In genomic region chr2:227183657-227184367, GRCh38 we compare ENCODE assay signal across 1 cellular context.
A peak's percentile ranks its signal among the peaks of the same experiment; 100 is the strongest.
TF ChIP-seq lines count a peak whose summit lies in the region.

No MANE protein-coding gene starts in this region.

TF ChIP-seq in A549, 52 proteins besides CTCF, POLR2A, EP300 and RAD21 (continued from another document):
- TF ChIP-seq PBX3 (IDR thresholded peaks at IDR 0.05): no peak
- TF ChIP-seq FOSB (CRISPR knock-in tag; IDR thresholded peaks at IDR 0.05): no peak
- TF ChIP-seq, protein P1, sequence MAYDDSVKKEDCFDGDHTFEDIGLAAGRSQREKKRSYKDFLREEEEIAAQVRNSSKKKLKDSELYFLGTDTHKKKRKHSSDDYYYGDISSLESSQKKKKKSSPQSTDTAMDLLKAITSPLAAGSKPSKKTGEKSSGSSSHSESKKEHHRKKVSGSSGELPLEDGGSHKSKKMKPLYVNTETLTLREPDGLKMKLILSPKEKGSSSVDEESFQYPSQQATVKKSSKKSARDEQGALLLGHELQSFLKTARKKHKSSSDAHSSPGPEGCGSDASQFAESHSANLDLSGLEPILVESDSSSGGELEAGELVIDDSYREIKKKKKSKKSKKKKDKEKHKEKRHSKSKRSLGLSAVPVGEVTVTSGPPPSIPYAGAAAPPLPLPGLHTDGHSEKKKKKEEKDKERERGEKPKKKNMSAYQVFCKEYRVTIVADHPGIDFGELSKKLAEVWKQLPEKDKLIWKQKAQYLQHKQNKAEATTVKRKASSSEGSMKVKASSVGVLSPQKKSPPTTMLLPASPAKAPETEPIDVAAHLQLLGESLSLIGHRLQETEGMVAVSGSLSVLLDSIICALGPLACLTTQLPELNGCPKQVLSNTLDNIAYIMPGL (CRISPR knock-in tag; IDR thresholded peaks at IDR 0.05; ENCODE audit: borderline replicate concordance): no peak
- TF ChIP-seq MAFK (IDR thresholded peaks at IDR 0.05; ENCODE audit: partially characterized antibody): peak; percentile 30
- TF ChIP-seq CEBPB (IDR thresholded peaks at IDR 0.05): no peak
- no peak for TF ChIP-seq HDAC2 (IDR thresholded peaks at IDR 0.05)
- no peak for TF ChIP-seq ESRRA (IDR thresholded peaks at IDR 0.05; ENCODE audit: borderline replicate concordance, low read length)
- 0 out of 2 replicates have a peak, but pooled peaks have one; percentile 22 for TF ChIP-seq GATA3 (IDR thresholded peaks at IDR 0.05; ENCODE audit: borderline replicate concordance)
- no peak for TF ChIP-seq ZNF302 (CRISPR knock-in tag; IDR thresholded peaks at IDR 0.05)
- no peak for TF ChIP-seq NR3C1 (IDR thresholded peaks at IDR 0.05)
- TF ChIP-seq HES2 (IDR thresholded peaks at IDR 0.05): no peak
- TF ChIP-seq BHLHE40 (IDR thresholded peaks at IDR 0.05; ENCODE audit: low read depth, low read length): no peak
